8 cellular contexts compared by ENCODE assay signal in the genomic region with DNA sequence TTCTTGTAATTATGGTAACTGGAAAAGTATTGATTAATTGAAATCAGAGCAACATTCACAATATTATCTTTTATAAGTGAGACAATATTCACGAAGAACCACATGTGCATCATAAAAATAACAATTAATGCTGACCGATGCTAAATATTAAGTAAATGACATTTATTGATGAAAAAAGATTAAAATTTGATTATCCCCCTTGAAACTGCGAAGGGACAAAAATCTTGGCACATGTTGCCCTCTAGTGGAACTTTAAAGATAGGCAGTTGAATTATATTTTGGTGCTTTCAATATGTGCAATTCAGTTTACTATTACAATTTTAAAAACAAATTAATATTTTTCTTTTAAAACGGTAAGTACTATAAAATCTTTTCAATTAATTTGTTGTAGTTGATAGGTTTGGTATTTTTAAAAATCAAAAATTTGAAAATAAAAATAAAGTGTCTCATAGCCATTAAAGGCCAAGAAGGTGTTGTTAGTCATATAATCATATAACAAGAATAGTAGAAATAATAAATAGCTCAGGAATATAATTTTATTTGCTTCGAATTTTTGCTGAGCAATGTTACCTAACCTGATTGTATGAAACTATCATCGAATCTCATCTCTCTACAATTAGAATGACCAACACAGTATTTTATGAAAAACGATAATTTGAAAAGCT.
DNase-seq lines count a peak whose midpoint lies in the region; ATAC-seq and TF ChIP-seq lines count a peak whose summit lies in the region.

No MANE protein-coding gene starts in this region.

- H3K27me3 ChIP-seq in left ventricle myocardium inferior (ENCODE audit: low read depth): no peaks in the 10 kb centered on the region
- H3K27me3 ChIP-seq in fibroblast of lung (ENCODE audit: control insufficient read depth, insufficient read depth, low read length): no peaks in the 10 kb centered on the region
- H3K27me3 ChIP-seq in transverse colon: no peaks in the 10 kb centered on the region

- ATAC-seq in Right ventricle myocardium superior (ENCODE audit: poor library complexity) (no peak), HG02588 (IDR thresholded peaks at IDR 0.05; ENCODE audit: unreplicated experiment) (no peak)
- ATAC-seq in stimulated activated naive CD8-positive, alpha-beta T cell treated with anti-CD3 and anti-CD28 coated beads, Interleukin-15, amount 100 ng/mL, for 72 hours: no peak

- H3K27ac ChIP-seq in left ventricle myocardium inferior (replicated peaks) (no peak overlapping the region), fibroblast of lung (ENCODE audit: insufficient read depth, low read length) (no peak overlapping the region), transverse colon (no peak overlapping the region)

- no peak for DNase-seq in left ventricle myocardium inferior
- no peak for DNase-seq in Right ventricle myocardium superior
- peak; percentile 24 for DNase-seq in NOMO-1 treated with DMSO at 0.1 percent for 48 hours (lab: John Stamatoyannopoulos, UW; ENCODE audit: unreplicated experiment)
- DNase-seq in fibroblast of lung (ENCODE audit: low read depth in 2 of 2): peak in 1 of 2 donors; percentile 50
- no peak for DNase-seq in transverse colon
- no peak for DNase-seq in stimulated activated naive CD8-positive, alpha-beta T cell treated with anti-CD3 and anti-CD28 coated beads, Interleukin-15, amount 100 ng/mL, for 72 hours
- DNase-seq in T-helper 2 cell: no peak

- H4K20me1 ChIP-seq in fibroblast of lung (ENCODE audit: control insufficient read depth, extremely low read depth, insufficient read depth, low read length): no peaks in the 10 kb centered on the region

- no peak overlapping the region for H3K27ac Mint-ChIP-seq in stimulated activated naive CD8-positive, alpha-beta T cell treated with anti-CD3 and anti-CD28 coated beads, Interleukin-15, amount 100 ng/mL, for 72 hours

- no peak overlapping the region for H3K4me3 Mint-ChIP-seq in stimulated activated naive CD8-positive, alpha-beta T cell treated with anti-CD3 and anti-CD28 coated beads, Interleukin-15, amount 100 ng/mL, for 72 hours

- H3K4me1 ChIP-seq in left ventricle myocardium inferior: no peaks in the 10 kb centered on the region
- no peaks in the 10 kb centered on the region for H3K4me1 ChIP-seq in fibroblast of lung (ENCODE audit: control insufficient read depth, extremely low read depth, insufficient read depth, low read length)
- H3K4me1 ChIP-seq in transverse colon: no peaks in the 10 kb centered on the region

- no peak for TF ChIP-seq POLR2A in transverse colon (IDR thresholded peaks at IDR 0.05)

- no peak for TF ChIP-seq EP300 in transverse colon (IDR thresholded peaks at IDR 0.05; ENCODE audit: low read depth)

- 22 to 28% methylated on average over 7 of the region's 7 CpGs for WGBS in transverse colon (ENCODE audit: low coverage in 1 of 2), 2 donors

- no peaks in the 10 kb centered on the region for H3K27me3 Mint-ChIP-seq in stimulated activated naive CD8-positive, alpha-beta T cell treated with anti-CD3 and anti-CD28 coated beads, Interleukin-15, amount 100 ng/mL, for 72 hours

- H3K36me3 ChIP-seq in left ventricle myocardium inferior (no peaks in the 10 kb centered on the region), fibroblast of lung (ENCODE audit: control insufficient read depth, insufficient read depth, low read length) (no peaks in the 10 kb centered on the region), transverse colon (no peaks in the 10 kb centered on the region)

- H3K9ac ChIP-seq in fibroblast of lung (ENCODE audit: insufficient read depth, low read length): no peak overlapping the region

- in situ Hi-C loops in transverse colon (cut with MboI; ENCODE audit: low pct_ligation_motif_present in 1 of 4, low pct_unique_long_range_greater_than_20kb in 1 of 4, low sequenced_read_pairs in 3 of 4): no loop called here

- no peaks in the 10 kb centered on the region for H3K79me2 ChIP-seq in fibroblast of lung (ENCODE audit: control insufficient read depth, insufficient read depth, low read length)

- H3K4me1 Mint-ChIP-seq in stimulated activated naive CD8-positive, alpha-beta T cell treated with anti-CD3 and anti-CD28 coated beads, Interleukin-15, amount 100 ng/mL, for 72 hours: no peaks in the 10 kb centered on the region

- TF ChIP-seq CTCF in left ventricle myocardium inferior (IDR thresholded peaks at IDR 0.05; ENCODE audit: borderline replicate concordance) (peak; percentile 68), fibroblast of lung (conservative IDR thresholded peaks at IDR 0.05 in 1 of 2, IDR thresholded peaks at IDR 0.05 in 1 of 2; ENCODE audit: low read depth in 1 of 2, low read length in 2 of 2) (peak; percentile 67 to 68), transverse colon (IDR thresholded peaks at IDR 0.05) (peak; percentile 25 to 65 (median 55))

- H3K9me3 ChIP-seq in left ventricle myocardium inferior (replicated peaks) (peaks cover 10% of the 10 kb centered on the region), fibroblast of lung (ENCODE audit: control insufficient read depth, insufficient read depth, low read depth, low read length) (no peaks in the 10 kb centered on the region), transverse colon (no peaks in the 10 kb centered on the region)

- no peak overlapping the region for H3K4me2 ChIP-seq in fibroblast of lung (ENCODE audit: extremely low read depth, insufficient read depth, low read length)

- H2AFZ ChIP-seq in fibroblast of lung (ENCODE audit: low read length): no peak overlapping the region

- intact Hi-C loops in left ventricle myocardium inferior (cut with micrococcal nuclease) (no loop called here), Right ventricle myocardium superior (cut with DNase I) (no loop called here), transverse colon (cut with DNase I; ENCODE audit: low total_unique reads) (no loop called here)

- H3K4me3 ChIP-seq in left ventricle myocardium inferior (no peak overlapping the region), fibroblast of lung (replicated peaks in 1 of 4; ENCODE audit: control extremely low read depth in 1 of 4, insufficient read depth in 1 of 4, low read depth in 3 of 4, low read length in 4 of 4) (no peak overlapping the region), transverse colon (no peak overlapping the region)

- peaks cover 4 to 9% of the 10 kb centered on the region in 2 donors for H3K9me3 Mint-ChIP-seq in stimulated activated naive CD8-positive, alpha-beta T cell treated with anti-CD3 and anti-CD28 coated beads, Interleukin-15, amount 100 ng/mL, for 72 hours
